Comparison of ENCODE assay signal across 8 cellular contexts in genomic region chr3:157160652-157161480, GRCh38. TPM values are rescaled to one million over a fixed set of nuclear protein-coding genes. Genes with fewer than 3 reads are reported as not detected.
A peak's percentile ranks its signal among the peaks of the same experiment; 100 is the strongest.
DNase-seq lines count a peak whose midpoint lies in the region; ATAC-seq and TF ChIP-seq lines count a peak whose summit lies in the region.

No MANE protein-coding gene starts in this region.

- intact Hi-C loops in mucosa of descending colon (cut with DNase I, micrococcal nuclease) = no loop called here

- TF ChIP-seq CTCF in mucosa of descending colon (IDR thresholded peaks at IDR 0.05) = no peak

- ATAC-seq in GM18520 (IDR thresholded peaks at IDR 0.05; ENCODE audit: unreplicated experiment) (peak; percentile 32), HG03066 (IDR thresholded peaks at IDR 0.05; ENCODE audit: low read depth, unreplicated experiment) (peak; percentile 32), mucosa of descending colon (peak; percentile 78)

- DNase-seq in AML-193 (lab: John Stamatoyannopoulos, UW) = peak; percentile 78 to 80
- peak; percentile 87 for DNase-seq in NCI-H2196 (lab: John Stamatoyannopoulos, UW; ENCODE audit: unreplicated experiment)
- peak; percentile 76 for DNase-seq in activated CD4-positive, alpha-beta T cell treated with anti-CD3 and anti-CD28 coated beads for 48 hours
- peak; percentile 84 for DNase-seq in epithelial cell of prostate (ENCODE audit: low read depth, low spot score)
- peak; percentile 84 to 90 (median 87) for DNase-seq in mucosa of descending colon
- peak in 5 of 6 experiments; percentile 53 to 72 (median 68) for DNase-seq in stimulated activated naive CD4-positive, alpha-beta T cell (lab: John Stamatoyannopoulos, UW)

- peaks cover 34% of the 10 kb centered on the region for H3K4me1 ChIP-seq in mucosa of descending colon (ENCODE audit: low read depth)

- H3K27ac ChIP-seq in epithelial cell of prostate = peak overlapping the region; percentile 100

- H3K9me3 ChIP-seq in mucosa of descending colon = no peaks in the 10 kb centered on the region

- H3K4me3 ChIP-seq in mucosa of descending colon = peak overlapping the region; percentile 97

- H3K36me3 ChIP-seq in mucosa of descending colon (ENCODE audit: low read depth) = no peaks in the 10 kb centered on the region

RNA-seq across cellular contexts. Expression of gene CCNL1, which starts 0.9 kb away (rescaled TPM):
- total RNA-seq in mucosa of descending colon = 100 to 1,000 TPM; 127 to 146 (median 133) TPM

Comparison
In these comparisons a context has a peak if more than half of its experiments do, and no peak if none do; other contexts are left out.
1. Peak in every context shown above with its lines: DNase-seq, ATAC-seq, H3K4me3 ChIP-seq and H3K27ac ChIP-seq.